Comparison of ENCODE assay signal across 8 cellular contexts in the genomic region with DNA sequence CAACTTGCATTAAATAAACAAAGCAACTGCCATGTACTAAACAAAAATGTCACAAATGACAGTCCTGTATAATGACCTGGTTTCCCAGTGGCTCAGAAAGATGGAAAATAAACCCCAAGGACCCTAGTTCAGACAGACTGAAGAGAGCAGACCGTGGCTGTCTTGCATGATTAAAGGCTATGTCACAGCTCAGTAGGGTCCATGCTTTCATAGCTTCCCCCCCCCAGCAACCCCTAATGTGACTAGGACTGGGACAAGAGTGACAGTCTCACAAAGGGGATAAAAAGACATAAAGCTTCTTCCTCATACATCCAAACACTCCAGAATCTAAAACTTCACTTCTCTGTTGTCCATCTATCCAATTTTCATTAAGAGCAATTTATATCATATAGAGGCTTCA.
DNase-seq lines count a peak whose midpoint lies in the region; ATAC-seq and TF ChIP-seq lines count a peak whose summit lies in the region.

No MANE protein-coding gene starts in this region.

- POLR2A ChIA-PET in Caco-2 (lab: Charles Lee): no interaction called here
- POLR2A ChIA-PET in Panc1 (lab: Charles Lee): no interaction called here

- H3K36me3 Mint-ChIP-seq in Caco-2 (ENCODE audit: insufficient read depth, unreplicated experiment): peaks cover 25% of the 10 kb centered on the region
- H3K36me3 Mint-ChIP-seq in activated T-cell treated with anti-CD3 and anti-CD28 coated beads, Interleukin-2, amount 50 U/mL, for 24 hours (ENCODE audit: low read depth): no peaks in the 10 kb centered on the region

- H3K4me1 Mint-ChIP-seq in Caco-2 (ENCODE audit: low read depth, unreplicated experiment): peaks cover 7% of the 10 kb centered on the region
- peaks cover 26% of the 10 kb centered on the region for H3K4me1 Mint-ChIP-seq in activated T-cell treated with anti-CD3 and anti-CD28 coated beads, Interleukin-2, amount 50 U/mL, for 24 hours (ENCODE audit: low read depth)

- no peaks in the 10 kb centered on the region for H3K9me3 ChIP-seq in Caco-2
- no peaks in the 10 kb centered on the region for H3K9me3 ChIP-seq in Panc1 (ENCODE audit: control insufficient read depth, insufficient read depth, low read depth, low read length)
- no peaks in the 10 kb centered on the region for H3K9me3 ChIP-seq in trophoblast cell (ENCODE audit: insufficient read depth, low read depth, low read length)

- H3K27ac ChIP-seq in Panc1 (ENCODE audit: low read length): peak overlapping the region; percentile 98
- peak overlapping the region; percentile 19 for H3K27ac ChIP-seq in trophoblast cell (ENCODE audit: low read depth, low read length)

- TF ChIP-seq CTCF in Caco-2 (IDR thresholded peaks at IDR 0.05; ENCODE audit: insufficient read depth in 1 of 2, low read depth in 1 of 2, low read length in 1 of 2, severe bottlenecking in 1 of 2, unreplicated experiment in 1 of 2) (no peak), Panc1 (IDR thresholded peaks at IDR 0.05) (no peak), epithelial cell of proximal tubule (conservative IDR thresholded peaks at IDR 0.05; ENCODE audit: low read depth, low read length) (no peak)

- no peaks in the 10 kb centered on the region for H3K9me3 Mint-ChIP-seq in Caco-2 (ENCODE audit: unreplicated experiment)
- no peaks in the 10 kb centered on the region for H3K9me3 Mint-ChIP-seq in activated T-cell treated with anti-CD3 and anti-CD28 coated beads, Interleukin-2, amount 50 U/mL, for 24 hours

- no peak overlapping the region for H3K18ac ChIP-seq in trophoblast cell (ENCODE audit: low read length)

- H2AFZ ChIP-seq in trophoblast cell (ENCODE audit: insufficient read depth, low read length, poor library complexity): no peak overlapping the region

- H4K12ac ChIP-seq in trophoblast cell (ENCODE audit: low read depth, low read length): no peak overlapping the region

- CTCF ChIA-PET in Caco-2 (lab: Charles Lee): interaction anchor here (0.6 to 1.2 kb wide), 2 partner anchors 115 to 119 kb away, joined by 3 to 5 read pairs; no protein-coding TSS in a partner anchor
- CTCF ChIA-PET in Panc1 (lab: Charles Lee): no interaction called here

- peak overlapping the region; percentile 63 for H4K91ac ChIP-seq in trophoblast cell (ENCODE audit: low read depth, low read length)

- H3K9ac ChIP-seq in trophoblast cell (ENCODE audit: low read length): no peak overlapping the region

- H3K4me1 ChIP-seq in Caco-2 (peaks cover 37% of the 10 kb centered on the region), Panc1 (ENCODE audit: control insufficient read depth, insufficient read depth, low read length) (peaks cover 36% of the 10 kb centered on the region), trophoblast cell (ENCODE audit: control insufficient read depth in 1 of 2, insufficient read depth in 2 of 2, low read length in 2 of 2) (peaks cover 3% of the 10 kb centered on the region in 2 experiments)

- no peaks in the 10 kb centered on the region for H3K79me2 ChIP-seq in trophoblast cell (ENCODE audit: control insufficient read depth, insufficient read depth, low read length, poor library complexity)

- ATAC-seq in Panc1: no peak
- ATAC-seq in GM19023 (IDR thresholded peaks at IDR 0.05; ENCODE audit: unreplicated experiment): no peak
- no peak for ATAC-seq in GM21619 (IDR thresholded peaks at IDR 0.05; ENCODE audit: unreplicated experiment)

- H3K4me3 Mint-ChIP-seq in Caco-2 (ENCODE audit: unreplicated experiment): peak overlapping the region; percentile 98
- H3K4me3 Mint-ChIP-seq in activated T-cell treated with anti-CD3 and anti-CD28 coated beads, Interleukin-2, amount 50 U/mL, for 24 hours: no peak overlapping the region

- H2BK5ac ChIP-seq in trophoblast cell (ENCODE audit: low read depth, low read length, poor library complexity): peak overlapping the region; percentile 83

- no CpG with 5 or more reads among the region's 1 CpG for WGBS in trophoblast cell (ENCODE audit: extremely low coverage, insufficient coverage, insufficient read length)

- H3K27me3 ChIP-seq in Caco-2 (replicated peaks; ENCODE audit: control insufficient read depth, insufficient read depth, low read length): no peaks in the 10 kb centered on the region
- no peaks in the 10 kb centered on the region for H3K27me3 ChIP-seq in Panc1 (ENCODE audit: control insufficient read depth, insufficient read depth, low read length)
- H3K27me3 ChIP-seq in trophoblast cell (ENCODE audit: insufficient read depth, low read length): no peaks in the 10 kb centered on the region

- H3K79me1 ChIP-seq in trophoblast cell (ENCODE audit: low read length): peaks cover 13% of the 10 kb centered on the region

- DNase-seq in Caco-2: no peak
- DNase-seq in Panc1 (ENCODE audit: low read depth, low spot score): no peak
- no peak for DNase-seq in epithelial cell of proximal tubule (ENCODE audit: low read depth)
- no peak for DNase-seq in trophoblast cell
- DNase-seq in H4 (ENCODE audit: low spot score): no peak
- DNase-seq in activated T-cell treated with anti-CD3 and anti-CD28 coated beads, Interleukin-2, amount 50 U/mL, for 24 hours: no peak

- peak overlapping the region; percentile 100 for H3K27ac Mint-ChIP-seq in Caco-2 (ENCODE audit: unreplicated experiment)
- H3K27ac Mint-ChIP-seq in activated T-cell treated with anti-CD3 and anti-CD28 coated beads, Interleukin-2, amount 50 U/mL, for 24 hours: no peak overlapping the region

- no peak overlapping the region for H3K4me2 ChIP-seq in trophoblast cell (ENCODE audit: low read length)

- H3K36me3 ChIP-seq in Caco-2 (ENCODE audit: control insufficient read depth, insufficient read depth, low read length): no peaks in the 10 kb centered on the region
- no peaks in the 10 kb centered on the region for H3K36me3 ChIP-seq in Panc1 (ENCODE audit: control insufficient read depth, insufficient read depth, low read length)
- no peaks in the 10 kb centered on the region for H3K36me3 ChIP-seq in trophoblast cell (ENCODE audit: control insufficient read depth in 1 of 2, insufficient read depth in 2 of 2, low read length in 2 of 2)

- intact Hi-C loops in Caco-2 (cut with micrococcal nuclease; ENCODE audit: unreplicated experiment): loop anchor here (5.0 kb wide), 2 partner anchors 40 to 105 kb away; no protein-coding TSS in a partner anchor
- intact Hi-C loops in Panc1 (cut with micrococcal nuclease; ENCODE audit: unreplicated experiment): no loop called here

- peak overlapping the region; percentile 72 for H3K4ac ChIP-seq in trophoblast cell (ENCODE audit: low read depth, low read length)

- H3K27me3 Mint-ChIP-seq in Caco-2 (ENCODE audit: insufficient read depth, unreplicated experiment): no peaks in the 10 kb centered on the region
- peaks cover 16% of the 10 kb centered on the region for H3K27me3 Mint-ChIP-seq in activated T-cell treated with anti-CD3 and anti-CD28 coated beads, Interleukin-2, amount 50 U/mL, for 24 hours

- BruUV-seq in Caco-2 (replicated peaks; lab: Mats Ljungman, UMichigan) (no TSS peak), Panc1 (replicated peaks; lab: Mats Ljungman, UMichigan) (no TSS peak)

- H3K23ac ChIP-seq in trophoblast cell (ENCODE audit: low read length): no peak overlapping the region

- H2BK12ac ChIP-seq in trophoblast cell (ENCODE audit: low read length): peak overlapping the region; percentile 93

- no peak overlapping the region for H4K8ac ChIP-seq in trophoblast cell (ENCODE audit: low read depth, low read length)

- H3K4me3 ChIP-seq in Caco-2 (ENCODE audit: low read depth, low read length): no peak overlapping the region
- H3K4me3 ChIP-seq in Panc1 (ENCODE audit: low read depth in 2 of 2, low read length in 2 of 2): peak overlapping the region in 1 of 2 experiments; percentile 73; a peak in 1 of 4 replicates
- peak overlapping the region; percentile 66 for H3K4me3 ChIP-seq in epithelial cell of proximal tubule (ENCODE audit: low read depth, low read length)
- no peak overlapping the region for H3K4me3 ChIP-seq in trophoblast cell (ENCODE audit: low read depth, low read length)

- peak overlapping the region; percentile 72 for H2BK120ac ChIP-seq in trophoblast cell (ENCODE audit: insufficient read depth, low read length, poor library complexity)

- no peak overlapping the region for H2AK5ac ChIP-seq in trophoblast cell (ENCODE audit: low read length)

- in situ Hi-C loops in Panc1 (cut with HindIII; ENCODE audit: low pct_unique_long_range_greater_than_20kb, low sequenced_read_pairs): no loop called here

- H3K14ac ChIP-seq in trophoblast cell (ENCODE audit: low read length): peak overlapping the region; percentile 70
